8 cellular contexts compared by ENCODE assay signal in genomic region chr1:19445417-19446342, GRCh38. TPM values are rescaled to one million over a fixed set of nuclear protein-coding genes. Genes with fewer than 3 reads are reported as not detected.
DNase-seq lines count a peak whose midpoint lies in the region; ATAC-seq and TF ChIP-seq lines count a peak whose summit lies in the region.

No MANE protein-coding gene starts in this region.

- peaks cover 40% of the 10 kb centered on the region for H3K9me1 ChIP-seq in IMR-90 (ENCODE audit: insufficient read depth, low read length)

- CTCF ChIA-PET in IMR-90 (lab: Yijun Ruan, JAX): no interaction called here
- CTCF ChIA-PET in MCF 10A (lab: Yijun Ruan, JAX): interaction anchor here (0.6 to 0.7 kb wide), 3 partner anchors 8 to 45 kb away, joined by 3 read pairs; no protein-coding TSS in a partner anchor
- CTCF ChIA-PET in activated CD8-positive, alpha-beta memory T cell treated with anti-CD3 and anti-CD28 coated beads, Interleukin-2, amount 10 ng/mL, durations not matched to agents 7 days and 5 days (lab: Charles Lee): interaction anchor here (1.0 kb wide), 1 partner anchor 12 kb away, joined by 3 read pairs; no protein-coding TSS in a partner anchor

- H4K5ac ChIP-seq in IMR-90 (ENCODE audit: low read depth, low read length): peak overlapping the region; percentile 61; the same call in 1 of the 2 replicates

- H2BK5ac ChIP-seq in IMR-90 (ENCODE audit: low read depth, low read length, poor library complexity, severe bottlenecking): no peak overlapping the region

- H3K27me3 Mint-ChIP-seq in MCF 10A (ENCODE audit: insufficient read depth, unreplicated experiment): no peaks in the 10 kb centered on the region
- H3K27me3 Mint-ChIP-seq in activated CD8-positive, alpha-beta memory T cell treated with anti-CD3 and anti-CD28 coated beads, Interleukin-2, amount 10 ng/mL, durations not matched to agents 7 days and 5 days: no peaks in the 10 kb centered on the region

- TF ChIP-seq CTCF in IMR-90 (conservative IDR thresholded peaks at IDR 0.05; ENCODE audit: low read depth, low read length): peak; percentile 26; the same call in 1 of the 2 replicates
- TF ChIP-seq CTCF in MCF 10A (IDR thresholded peaks at IDR 0.05; ENCODE audit: unreplicated experiment): peak; percentile 31

- dilution Hi-C loops in IMR-90 (cut with HindIII; ENCODE audit: low sequenced_read_pairs, unreplicated experiment): no loop called here

- no peak overlapping the region for H3K14ac ChIP-seq in IMR-90 (replicated peaks; ENCODE audit: low read depth, low read length)

- TF ChIP-seq POLR2A in IMR-90 (IDR thresholded peaks at IDR 0.05; ENCODE audit: low read depth, low read length): no peak

- in situ Hi-C loops in IMR-90 (cut with MboI; ENCODE audit: low sequenced_read_pairs): no loop called here

- H2AFZ ChIP-seq in IMR-90 (replicated peaks; ENCODE audit: low read length, poor library complexity): no peak overlapping the region

- peak; percentile 23 for TF ChIP-seq RAD21 in IMR-90 (IDR thresholded peaks at IDR 0.05; ENCODE audit: low read length)

- H3K18ac ChIP-seq in IMR-90 (ENCODE audit: low read depth, low read length): peak overlapping the region; percentile 55

- no peaks in the 10 kb centered on the region for H3K9me3 ChIP-seq in BLaER1 treated with 17β-estradiol and CSF1 and Interleukin-3, amounts not matched to agents 10 nM and 100 nM (replicated peaks in 1 of 11)
- no peaks in the 10 kb centered on the region for H3K9me3 ChIP-seq in IMR-90 (ENCODE audit: control insufficient read depth, insufficient read depth, low read length)

- peaks cover 80 to 100% (median 100%) of the 10 kb centered on the region in 11 experiments for H4K20me1 ChIP-seq in BLaER1 treated with 17β-estradiol and CSF1 and Interleukin-3, amounts not matched to agents 10 nM and 100 nM
- peaks cover 93% of the 10 kb centered on the region for H4K20me1 ChIP-seq in IMR-90 (ENCODE audit: insufficient read depth, low read length)

- H3K4me3 Mint-ChIP-seq in MCF 10A (ENCODE audit: unreplicated experiment): peak overlapping the region; percentile 16
- no peak overlapping the region for H3K4me3 Mint-ChIP-seq in activated CD8-positive, alpha-beta memory T cell treated with anti-CD3 and anti-CD28 coated beads, Interleukin-2, amount 10 ng/mL, durations not matched to agents 7 days and 5 days

- peak; percentile 13; the same call in 1 of the 2 replicates for ATAC-seq in IMR-90 (ENCODE audit: low read depth)
- no peak for ATAC-seq in activated CD8-positive, alpha-beta memory T cell treated with anti-CD3 and anti-CD28 coated beads, Interleukin-2, amount 10 ng/mL, durations not matched to agents 7 days and 5 days
- no peak for ATAC-seq in HG02870 (IDR thresholded peaks at IDR 0.05; ENCODE audit: unreplicated experiment)
- no peak for ATAC-seq in GM18519 (IDR thresholded peaks at IDR 0.05; ENCODE audit: low FRiP score, unreplicated experiment)
- no peak for ATAC-seq in HG03565 (IDR thresholded peaks at IDR 0.05; ENCODE audit: unreplicated experiment)

- H3K4me1 Mint-ChIP-seq in MCF 10A (ENCODE audit: insufficient read depth, unreplicated experiment): peaks cover 56% of the 10 kb centered on the region
- H3K4me1 Mint-ChIP-seq in activated CD8-positive, alpha-beta memory T cell treated with anti-CD3 and anti-CD28 coated beads, Interleukin-2, amount 10 ng/mL, durations not matched to agents 7 days and 5 days: peaks cover 53% of the 10 kb centered on the region

- 36% methylated on average over 4 of the region's 13 CpGs; no CpG with 5 or more reads in 1 of the 2 experiments for WGBS in IMR-90 (ENCODE audit: extremely low coverage in 2 of 2, insufficient read length in 1 of 2), 2 experiments

- POLR2A ChIA-PET in IMR-90 (lab: Charles Lee; ENCODE audit: unreplicated experiment) (no interaction called here), MCF 10A (lab: Yijun Ruan, JAX) (interaction anchor here (0.8 to 1.5 kb wide), 4 partner anchors 9 to 83 kb away, joined by 3 to 5 read pairs (median 4); partner anchors contain the start of gene CAPZB)

- peak overlapping the region; percentile 20 to 99 (median 51) for H3K4me2 ChIP-seq in BLaER1 treated with 17β-estradiol and CSF1 and Interleukin-3, amounts not matched to agents 10 nM and 100 nM
- peak overlapping the region; percentile 52 for H3K4me2 ChIP-seq in IMR-90 (ENCODE audit: low read depth, low read length)

- H3K4me3 ChIP-seq in BLaER1 treated with 17β-estradiol and CSF1 and Interleukin-3, amounts not matched to agents 10 nM and 100 nM: no peak overlapping the region
- no peak overlapping the region for H3K4me3 ChIP-seq in IMR-90 (ENCODE audit: insufficient read depth, low read depth, low read length)

- H3K36me3 ChIP-seq in BLaER1 treated with 17β-estradiol and CSF1 and Interleukin-3, amounts not matched to agents 10 nM and 100 nM: peaks cover 0 to 28% (median 10%) of the 10 kb centered on the region in 11 experiments; a peak in 11 of 22 replicates
- 0 out of 2 replicates have a peak, but pooled peaks cover 2% of the 10 kb centered on the region for H3K36me3 ChIP-seq in IMR-90 (ENCODE audit: control insufficient read depth, insufficient read depth, low read length)

- no peaks in the 10 kb centered on the region for H3K9me3 Mint-ChIP-seq in MCF 10A (ENCODE audit: unreplicated experiment)
- no peaks in the 10 kb centered on the region for H3K9me3 Mint-ChIP-seq in activated CD8-positive, alpha-beta memory T cell treated with anti-CD3 and anti-CD28 coated beads, Interleukin-2, amount 10 ng/mL, durations not matched to agents 7 days and 5 days (ENCODE audit: low read depth)

- H2BK20ac ChIP-seq in IMR-90 (ENCODE audit: low read depth, low read length): no peak overlapping the region

- H3K27ac ChIP-seq in BLaER1 treated with 17β-estradiol and CSF1 and Interleukin-3, amounts not matched to agents 10 nM and 100 nM: peak overlapping the region in 3 of 11 experiments; percentile 3 to 22 (median 20); a peak in 1 of 22 replicates
- peak overlapping the region; percentile 13; the same call in 1 of the 2 replicates for H3K27ac ChIP-seq in IMR-90 (ENCODE audit: insufficient read depth, low read length)

- peak overlapping the region; percentile 30; the same call in 1 of the 2 replicates for H3K23ac ChIP-seq in IMR-90 (ENCODE audit: low read depth, low read length)

- peak overlapping the region; percentile 49 for H3K27ac Mint-ChIP-seq in MCF 10A (ENCODE audit: low read depth, unreplicated experiment)
- H3K27ac Mint-ChIP-seq in activated CD8-positive, alpha-beta memory T cell treated with anti-CD3 and anti-CD28 coated beads, Interleukin-2, amount 10 ng/mL, durations not matched to agents 7 days and 5 days: no peak overlapping the region

- peak overlapping the region; percentile 25 for H4K91ac ChIP-seq in IMR-90 (ENCODE audit: insufficient read depth, low read depth, low read length)

- peak overlapping the region in 2 of 11 experiments; percentile 3 to 13; a peak in 1 of 22 replicates for H3K9ac ChIP-seq in BLaER1 treated with 17β-estradiol and CSF1 and Interleukin-3, amounts not matched to agents 10 nM and 100 nM
- no peak overlapping the region for H3K9ac ChIP-seq in IMR-90 (ENCODE audit: low read depth, low read length)

- peak overlapping the region in 1 of 2 experiments; percentile 37; a peak in 1 of 4 replicates for H4K8ac ChIP-seq in IMR-90 (ENCODE audit: low read depth in 2 of 2, low read length in 2 of 2)

- DNase-seq in IMR-90 (no peak), MCF 10A (ENCODE audit: unreplicated experiment) (no peak), medulla oblongata (ENCODE audit: extremely low spot score) (peak; percentile 55)
- DNase-seq in activated CD8-positive, alpha-beta memory T cell treated with anti-CD3 and anti-CD28 coated beads, Interleukin-2, amount 10 ng/mL, durations not matched to agents 7 days and 5 days: no peak

- no peaks in the 10 kb centered on the region for H3K27me3 ChIP-seq in BLaER1 treated with 17β-estradiol and CSF1 and Interleukin-3, amounts not matched to agents 10 nM and 100 nM
- H3K27me3 ChIP-seq in IMR-90 (ENCODE audit: control insufficient read depth, insufficient read depth, low read length): no peaks in the 10 kb centered on the region

- peaks cover 86 to 100% (median 94%) of the 10 kb centered on the region in 10 experiments for H3K4me1 ChIP-seq in BLaER1 treated with 17β-estradiol and CSF1 and Interleukin-3, amounts not matched to agents 10 nM and 100 nM
- H3K4me1 ChIP-seq in IMR-90 (ENCODE audit: control insufficient read depth, insufficient read depth, low read length): peaks cover 48% of the 10 kb centered on the region

- no peak overlapping the region for H2AK9ac ChIP-seq in IMR-90 (replicated peaks; ENCODE audit: low read depth, low read length, poor library complexity)

- H3K79me1 ChIP-seq in IMR-90 (ENCODE audit: low read depth in 1 of 2, low read length in 2 of 2): peaks cover 39 to 94% of the 10 kb centered on the region in 2 experiments

- peak overlapping the region; percentile 38 for H3K4ac ChIP-seq in IMR-90 (ENCODE audit: low read depth, low read length)

- H2AK5ac ChIP-seq in IMR-90 (ENCODE audit: low read depth, low read length): peak overlapping the region; percentile 5; the same call in 1 of the 2 replicates

- no TSS peak for BruUV-seq in IMR-90 (replicated peaks; lab: Mats Ljungman, UMichigan)
- no TSS peak for BruUV-seq in MCF 10A (replicated peaks; lab: Mats Ljungman, UMichigan)

- no peak overlapping the region for H2BK120ac ChIP-seq in IMR-90 (ENCODE audit: low read depth, low read length)

- intact Hi-C loops in IMR-90 (cut with micrococcal nuclease) (no loop called here), MCF 10A (cut with micrococcal nuclease) (no loop called here)

- no peak overlapping the region for H3K56ac ChIP-seq in IMR-90 (ENCODE audit: extremely low read depth, insufficient read depth, low read length)

- 0 out of 3 replicates have a peak overlapping the region, but pooled peaks have one; percentile 1 for H2BK15ac ChIP-seq in IMR-90 (ENCODE audit: low read depth, low read length)

- H3K36me3 Mint-ChIP-seq in MCF 10A (ENCODE audit: insufficient read depth, unreplicated experiment): peaks cover 24% of the 10 kb centered on the region
- H3K36me3 Mint-ChIP-seq in activated CD8-positive, alpha-beta memory T cell treated with anti-CD3 and anti-CD28 coated beads, Interleukin-2, amount 10 ng/mL, durations not matched to agents 7 days and 5 days: peaks cover 12% of the 10 kb centered on the region

TF ChIP-seq in IMR-90, 13 proteins besides CTCF, POLR2A, EP300 and RAD21 (continues in another document):
- no peak for TF ChIP-seq CHD1 (IDR thresholded peaks at IDR 0.05; ENCODE audit: low read depth, low read length)
- no peak for TF ChIP-seq CEBPB (IDR thresholded peaks at IDR 0.05; ENCODE audit: low read depth, low read length)
- TF ChIP-seq MAFK (IDR thresholded peaks at IDR 0.05; ENCODE audit: low read depth, low read length): no peak
- no peak for TF ChIP-seq NFE2L2 (IDR thresholded peaks at IDR 0.05; ENCODE audit: low read depth, low read length)
- TF ChIP-seq FOS (IDR thresholded peaks at IDR 0.05; ENCODE audit: low read depth, low read length): no peak

RNA-seq across cellular contexts. Expression of gene CAPZB, which starts 39.7 kb away (rescaled TPM):
- total RNA-seq in IMR-90 (2012; rRNA removed) (180 and 216 TPM in 2 replicates), MCF 10A (2022) (252 and 259 TPM in 2 replicates)
- polyA plus RNA-seq in IMR-90 (2012; rRNA removed): 271 and 304 TPM in 2 replicates
- 189 and 234 TPM in 2 replicates for polyA plus RNA-seq in IMR-90 (2012; cell fraction: cytosol; rRNA removed)
- 74.4 and 139 TPM in 2 replicates for polyA plus RNA-seq in IMR-90 (2012; cell fraction: nucleus; rRNA removed; ENCODE audit: low replicate concordance)
- 100 to 1,000 TPM; 411 to 427 TPM for total RNA-seq in activated CD8-positive, alpha-beta memory T cell treated with anti-CD3 and anti-CD28 coated beads, Interleukin-2, amount 10 ng/mL, durations not matched to agents 7 days and 5 days
